In the genomic region with DNA sequence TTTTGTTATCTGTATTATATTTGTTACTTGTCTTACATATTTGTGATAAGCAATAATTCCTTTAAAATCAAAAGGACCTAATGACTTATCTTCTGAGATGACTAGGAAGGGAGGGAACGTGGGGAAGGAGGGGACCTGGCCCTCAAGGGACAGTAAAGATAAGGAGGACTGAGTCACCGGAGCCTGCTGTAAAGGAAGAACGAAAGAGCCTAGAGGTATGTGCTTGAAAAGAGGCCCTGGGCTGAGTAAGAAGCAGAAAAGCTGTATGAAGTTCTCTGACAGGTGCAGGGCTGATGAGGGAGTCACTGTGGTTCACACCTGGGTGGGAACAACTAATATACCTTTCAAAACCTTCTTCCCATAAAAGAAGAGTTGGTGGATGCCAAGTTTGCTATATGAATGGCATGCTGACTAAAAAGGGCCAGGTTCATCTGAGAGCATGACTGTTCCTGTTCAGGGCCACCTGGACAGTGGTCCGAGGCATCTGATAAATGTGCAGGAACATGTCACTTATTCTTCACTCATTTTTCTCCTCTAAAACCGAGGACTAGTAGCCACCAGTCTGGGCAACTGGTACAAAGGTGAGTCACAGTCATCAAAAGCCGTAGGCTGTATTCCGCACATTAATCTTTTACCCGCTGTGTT, we compare ENCODE assay signal across 8 cellular contexts.
DNase-seq lines count a peak whose midpoint lies in the region; ATAC-seq and TF ChIP-seq lines count a peak whose summit lies in the region.

No MANE protein-coding gene starts in this region.

- peak; percentile 72 for ATAC-seq in left ventricle myocardium superior
- no peak for ATAC-seq in left lobe of liver
- ATAC-seq in GM21528 (IDR thresholded peaks at IDR 0.05; ENCODE audit: low FRiP score, unreplicated experiment): no peak

- no peak for TF ChIP-seq CTCF in GM13976 (IDR thresholded peaks at IDR 0.05; ENCODE audit: borderline replicate concordance, control extremely low read depth, extremely low read depth, insufficient read depth, missing control alignments)
- no peak for TF ChIP-seq CTCF in GM20000 (IDR thresholded peaks at IDR 0.05; ENCODE audit: extremely low read depth, missing control alignments)

- intact Hi-C loops in left ventricle myocardium superior (cut with micrococcal nuclease): no loop called here

- DNase-seq in GM13976 (ENCODE audit: low spot score) (peak; percentile 29), GM20000 (ENCODE audit: low spot score) (peak; percentile 21), OCI-M1 (lab: John Stamatoyannopoulos, UW) (peak; percentile 66), left ventricle myocardium superior (no peak), left lobe of liver (ENCODE audit: low spot score) (no peak), ecto neural progenitor cell (ENCODE audit: low spot score) (no peak), NCI-H146 (lab: John Stamatoyannopoulos, UW) (no peak)

- in situ Hi-C loops in GM13976 (cut with MboI; ENCODE audit: low sequenced_read_pairs, unreplicated experiment): no loop called here

Comparison
In these comparisons a context has a peak if more than half of its experiments do, and no peak if none do; other contexts are left out.
1. DNase-seq: peak in GM13976 (single experiment), GM20000 (single experiment) and OCI-M1 (single experiment); none in left ventricle myocardium superior (single experiment), left lobe of liver (single experiment), ecto neural progenitor cell (single experiment) and NCI-H146 (single experiment).